Comparison of ENCODE assay signal across 3 cellular contexts in the genomic region with DNA sequence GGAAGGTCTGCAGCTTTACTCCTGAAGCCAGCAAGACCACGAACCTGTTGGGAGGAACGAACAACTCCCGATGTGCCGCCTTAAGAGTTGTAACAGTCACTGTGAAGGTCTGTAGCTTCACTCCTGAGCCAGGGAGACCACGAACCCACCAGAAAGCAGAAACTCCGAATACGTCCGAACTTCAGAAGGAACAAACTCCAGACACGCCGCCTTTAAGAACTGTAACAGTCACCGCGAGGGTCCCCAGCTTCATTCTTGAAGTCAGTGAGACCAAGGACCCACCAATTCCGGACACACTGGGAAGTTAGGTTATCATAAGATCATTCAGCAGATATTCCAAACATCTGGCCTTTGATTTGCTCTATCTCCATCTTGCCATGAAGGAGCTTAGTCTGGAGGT.
"Had no signal": no experiment of that assay in that cellular context is flagged by ENCODE, and none has a peak within 500 bp of the region (broad histone marks: within the 10 kb centered on the region; RNA-seq: fewer than 3 reads in every experiment).

No MANE protein-coding gene starts in this region.

- H3K4me3 ChIP-seq: GM12878 had no signal

- DNase-seq: GDM1, GF-D8 had no signal
